In the genomic region with DNA sequence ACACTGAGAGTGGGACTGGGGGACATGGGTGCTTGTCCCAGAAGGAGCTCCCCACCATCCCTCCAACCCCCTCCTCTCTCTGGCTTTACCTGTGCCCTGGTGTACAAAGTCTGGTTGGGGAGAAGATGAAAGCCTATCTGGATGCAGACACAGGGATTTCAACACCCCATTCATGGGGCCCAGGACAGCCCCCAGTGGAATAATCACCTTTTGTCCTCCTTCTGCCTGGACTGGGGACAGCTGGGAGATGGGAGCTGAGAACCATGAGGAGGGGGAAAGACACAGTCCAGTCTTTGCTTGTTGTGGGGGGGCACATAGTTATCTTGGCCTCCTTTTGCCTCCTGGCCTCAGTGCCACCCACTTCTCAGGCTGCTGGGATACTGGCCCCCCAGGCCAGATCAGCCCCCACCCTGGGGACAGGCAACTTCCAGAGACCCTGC, we compare ENCODE assay signal across 1 cellular context.
A peak's percentile ranks its signal among the peaks of the same experiment; 100 is the strongest.
TF ChIP-seq lines count a peak whose summit lies in the region.

No MANE protein-coding gene starts in this region.

TF ChIP-seq in HepG2, 621 proteins besides CTCF, POLR2A, EP300 and RAD21 (continued from another document):
- TF ChIP-seq TAF15 (IDR thresholded peaks at IDR 0.05; ENCODE audit: low read depth, low read length, poor library complexity, severe bottlenecking) (no peak), NFYC (CRISPR knock-in tag; IDR thresholded peaks at IDR 0.05) (no peak), SMAD1 (CRISPR knock-in tag; IDR thresholded peaks at IDR 0.05; ENCODE audit: borderline replicate concordance, low read depth) (no peak), NR1H2 (CRISPR knock-in tag; IDR thresholded peaks at IDR 0.05; ENCODE audit: borderline replicate concordance, low read depth) (no peak), CCAR2 (optimal IDR thresholded peaks at IDR 0.05; ENCODE audit: low read depth, low read length) (no peak), KDM3A (CRISPR knock-in tag; IDR thresholded peaks at IDR 0.05; ENCODE audit: low read depth) (no peak), ZEB1 (IDR thresholded peaks at IDR 0.05; ENCODE audit: insufficient replicate concordance, low read depth) (peak; percentile 80), JUNB (CRISPR knock-in tag; IDR thresholded peaks at IDR 0.05; ENCODE audit: borderline replicate concordance) (no peak), ASH2L (IDR thresholded peaks at IDR 0.05; ENCODE audit: insufficient read length, low read depth, low read length) (no peak), ZNF234 (CRISPR knock-in tag; conservative IDR thresholded peaks at IDR 0.05) (no peak), TEAD3 (CRISPR knock-in tag; optimal IDR thresholded peaks at IDR 0.05; ENCODE audit: borderline replicate concordance) (no peak), ZNF777 (CRISPR knock-in tag; IDR thresholded peaks at IDR 0.05) (no peak), ZNF292 (CRISPR knock-in tag; IDR thresholded peaks at IDR 0.05; ENCODE audit: borderline replicate concordance, low read depth) (0 out of 2 replicates have a peak, but pooled peaks have one; percentile 31), ZNF205 (CRISPR knock-in tag; IDR thresholded peaks at IDR 0.05) (no peak), NONO (IDR thresholded peaks at IDR 0.05) (no peak), NONO (CRISPR knock-in tag; conservative IDR thresholded peaks at IDR 0.05) (peak; percentile 34; the same call in 1 of the 2 replicates), ZSCAN20 (CRISPR knock-in tag; IDR thresholded peaks at IDR 0.05; ENCODE audit: borderline replicate concordance) (no peak), RBFOX2 (IDR thresholded peaks at IDR 0.05; ENCODE audit: low read depth, low read length) (peak; percentile 40; the same call in 1 of the 2 replicates), ZNF775 (CRISPR knock-in tag; IDR thresholded peaks at IDR 0.05; ENCODE audit: borderline replicate concordance) (no peak), ZFP36L1 (CRISPR knock-in tag; IDR thresholded peaks at IDR 0.05) (no peak), ERF (CRISPR knock-in tag; IDR thresholded peaks at IDR 0.05) (no peak), SOX6 (IDR thresholded peaks at IDR 0.05) (no peak), SOX6 (CRISPR knock-in tag; IDR thresholded peaks at IDR 0.05) (peak; percentile 94), HMGA1 (CRISPR knock-in tag; conservative IDR thresholded peaks at IDR 0.05) (no peak), ZNF737 (CRISPR knock-in tag; IDR thresholded peaks at IDR 0.05; ENCODE audit: borderline replicate concordance) (no peak), TCF7L2 (IDR thresholded peaks at IDR 0.05; ENCODE audit: low read depth, low read length) (peak; percentile 27; the same call in 1 of the 2 replicates), ZNF883 (CRISPR knock-in tag; IDR thresholded peaks at IDR 0.05; ENCODE audit: not compliant biosample characterization) (no peak), ZNF713 (CRISPR knock-in tag; IDR thresholded peaks at IDR 0.05) (no peak), KDM5B (CRISPR knock-in tag; IDR thresholded peaks at IDR 0.05; ENCODE audit: borderline replicate concordance) (0 out of 2 replicates have a peak, but pooled peaks have one; percentile 47), ZNF230 (CRISPR knock-in tag; IDR thresholded peaks at IDR 0.05) (no peak), ZNF160 (CRISPR knock-in tag; IDR thresholded peaks at IDR 0.05) (no peak), TRIM24 (CRISPR knock-in tag; IDR thresholded peaks at IDR 0.05) (peak; percentile 20; the same call in 1 of the 2 replicates), SOX13 (IDR thresholded peaks at IDR 0.05) (peak; percentile 62; the same call in 1 of the 2 replicates), SOX13 (CRISPR knock-in tag; conservative IDR thresholded peaks at IDR 0.05 in 1 of 2, IDR thresholded peaks at IDR 0.05 in 1 of 2) (peak in 1 of 2 experiments; percentile 91; a peak in 2 of 4 replicates)
- TF ChIP-seq, protein P1, sequence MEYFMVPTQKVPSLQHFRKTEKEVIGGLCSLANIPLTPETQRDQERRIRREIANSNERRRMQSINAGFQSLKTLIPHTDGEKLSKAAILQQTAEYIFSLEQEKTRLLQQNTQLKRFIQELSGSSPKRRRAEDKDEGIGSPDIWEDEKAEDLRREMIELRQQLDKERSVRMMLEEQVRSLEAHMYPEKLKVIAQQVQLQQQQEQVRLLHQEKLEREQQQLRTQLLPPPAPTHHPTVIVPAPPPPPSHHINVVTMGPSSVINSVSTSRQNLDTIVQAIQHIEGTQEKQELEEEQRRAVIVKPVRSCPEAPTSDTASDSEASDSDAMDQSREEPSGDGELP (IDR thresholded peaks at IDR 0.05; ENCODE audit: borderline replicate concordance, low read depth) = peak; percentile 55
- TF ChIP-seq, protein P2, sequence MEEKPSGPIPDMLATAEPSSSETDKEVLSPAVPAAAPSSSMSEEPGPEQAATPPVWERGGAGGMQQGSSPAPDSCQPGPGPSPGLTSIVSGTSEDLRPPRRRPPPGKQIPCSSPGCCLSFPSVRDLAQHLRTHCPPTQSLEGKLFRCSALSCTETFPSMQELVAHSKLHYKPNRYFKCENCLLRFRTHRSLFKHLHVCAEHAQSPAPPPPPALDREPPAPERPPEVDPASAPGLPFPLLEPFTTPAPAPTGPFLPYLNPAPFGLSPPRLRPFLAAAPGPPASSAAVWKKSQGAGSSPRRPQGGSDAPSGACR (CRISPR knock-in tag; IDR thresholded peaks at IDR 0.05) = no peak
- TF ChIP-seq, protein P3, sequence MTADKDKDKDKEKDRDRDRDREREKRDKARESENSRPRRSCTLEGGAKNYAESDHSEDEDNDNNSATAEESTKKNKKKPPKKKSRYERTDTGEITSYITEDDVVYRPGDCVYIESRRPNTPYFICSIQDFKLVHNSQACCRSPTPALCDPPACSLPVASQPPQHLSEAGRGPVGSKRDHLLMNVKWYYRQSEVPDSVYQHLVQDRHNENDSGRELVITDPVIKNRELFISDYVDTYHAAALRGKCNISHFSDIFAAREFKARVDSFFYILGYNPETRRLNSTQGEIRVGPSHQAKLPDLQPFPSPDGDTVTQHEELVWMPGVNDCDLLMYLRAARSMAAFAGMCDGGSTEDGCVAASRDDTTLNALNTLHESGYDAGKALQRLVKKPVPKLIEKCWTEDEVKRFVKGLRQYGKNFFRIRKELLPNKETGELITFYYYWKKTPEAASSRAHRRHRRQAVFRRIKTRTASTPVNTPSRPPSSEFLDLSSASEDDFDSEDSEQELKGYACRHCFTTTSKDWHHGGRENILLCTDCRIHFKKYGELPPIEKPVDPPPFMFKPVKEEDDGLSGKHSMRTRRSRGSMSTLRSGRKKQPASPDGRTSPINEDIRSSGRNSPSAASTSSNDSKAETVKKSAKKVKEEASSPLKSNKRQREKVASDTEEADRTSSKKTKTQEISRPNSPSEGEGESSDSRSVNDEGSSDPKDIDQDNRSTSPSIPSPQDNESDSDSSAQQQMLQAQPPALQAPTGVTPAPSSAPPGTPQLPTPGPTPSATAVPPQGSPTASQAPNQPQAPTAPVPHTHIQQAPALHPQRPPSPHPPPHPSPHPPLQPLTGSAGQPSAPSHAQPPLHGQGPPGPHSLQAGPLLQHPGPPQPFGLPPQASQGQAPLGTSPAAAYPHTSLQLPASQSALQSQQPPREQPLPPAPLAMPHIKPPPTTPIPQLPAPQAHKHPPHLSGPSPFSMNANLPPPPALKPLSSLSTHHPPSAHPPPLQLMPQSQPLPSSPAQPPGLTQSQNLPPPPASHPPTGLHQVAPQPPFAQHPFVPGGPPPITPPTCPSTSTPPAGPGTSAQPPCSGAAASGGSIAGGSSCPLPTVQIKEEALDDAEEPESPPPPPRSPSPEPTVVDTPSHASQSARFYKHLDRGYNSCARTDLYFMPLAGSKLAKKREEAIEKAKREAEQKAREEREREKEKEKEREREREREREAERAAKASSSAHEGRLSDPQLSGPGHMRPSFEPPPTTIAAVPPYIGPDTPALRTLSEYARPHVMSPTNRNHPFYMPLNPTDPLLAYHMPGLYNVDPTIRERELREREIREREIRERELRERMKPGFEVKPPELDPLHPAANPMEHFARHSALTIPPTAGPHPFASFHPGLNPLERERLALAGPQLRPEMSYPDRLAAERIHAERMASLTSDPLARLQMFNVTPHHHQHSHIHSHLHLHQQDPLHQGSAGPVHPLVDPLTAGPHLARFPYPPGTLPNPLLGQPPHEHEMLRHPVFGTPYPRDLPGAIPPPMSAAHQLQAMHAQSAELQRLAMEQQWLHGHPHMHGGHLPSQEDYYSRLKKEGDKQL (CRISPR knock-in tag; IDR thresholded peaks at IDR 0.05; ENCODE audit: low read depth) = no peak
- TF ChIP-seq, protein P4, sequence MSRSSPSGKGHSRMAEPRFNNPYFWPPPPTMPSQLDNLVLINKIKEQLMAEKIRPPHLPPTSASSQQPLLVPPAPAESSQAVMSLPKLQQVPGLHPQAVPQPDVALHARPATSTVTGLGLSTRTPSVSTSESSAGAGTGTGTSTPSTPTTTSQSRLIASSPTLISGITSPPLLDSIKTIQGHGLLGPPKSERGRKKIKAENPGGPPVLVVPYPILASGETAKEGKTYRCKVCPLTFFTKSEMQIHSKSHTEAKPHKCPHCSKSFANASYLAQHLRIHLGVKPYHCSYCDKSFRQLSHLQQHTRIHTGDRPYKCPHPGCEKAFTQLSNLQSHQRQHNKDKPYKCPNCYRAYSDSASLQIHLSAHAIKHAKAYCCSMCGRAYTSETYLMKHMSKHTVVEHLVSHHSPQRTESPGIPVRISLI (CRISPR knock-in tag; IDR thresholded peaks at IDR 0.05; ENCODE audit: borderline replicate concordance) = no peak
- TF ChIP-seq, protein P5, sequence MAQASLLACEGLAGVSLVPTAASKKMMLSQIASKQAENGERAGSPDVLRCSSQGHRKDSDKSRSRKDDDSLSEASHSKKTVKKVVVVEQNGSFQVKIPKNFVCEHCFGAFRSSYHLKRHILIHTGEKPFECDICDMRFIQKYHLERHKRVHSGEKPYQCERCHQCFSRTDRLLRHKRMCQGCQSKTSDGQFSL (CRISPR knock-in tag; IDR thresholded peaks at IDR 0.05) = peak; percentile 84; the same call in 1 of the 2 replicates
- TF ChIP-seq, protein P6, sequence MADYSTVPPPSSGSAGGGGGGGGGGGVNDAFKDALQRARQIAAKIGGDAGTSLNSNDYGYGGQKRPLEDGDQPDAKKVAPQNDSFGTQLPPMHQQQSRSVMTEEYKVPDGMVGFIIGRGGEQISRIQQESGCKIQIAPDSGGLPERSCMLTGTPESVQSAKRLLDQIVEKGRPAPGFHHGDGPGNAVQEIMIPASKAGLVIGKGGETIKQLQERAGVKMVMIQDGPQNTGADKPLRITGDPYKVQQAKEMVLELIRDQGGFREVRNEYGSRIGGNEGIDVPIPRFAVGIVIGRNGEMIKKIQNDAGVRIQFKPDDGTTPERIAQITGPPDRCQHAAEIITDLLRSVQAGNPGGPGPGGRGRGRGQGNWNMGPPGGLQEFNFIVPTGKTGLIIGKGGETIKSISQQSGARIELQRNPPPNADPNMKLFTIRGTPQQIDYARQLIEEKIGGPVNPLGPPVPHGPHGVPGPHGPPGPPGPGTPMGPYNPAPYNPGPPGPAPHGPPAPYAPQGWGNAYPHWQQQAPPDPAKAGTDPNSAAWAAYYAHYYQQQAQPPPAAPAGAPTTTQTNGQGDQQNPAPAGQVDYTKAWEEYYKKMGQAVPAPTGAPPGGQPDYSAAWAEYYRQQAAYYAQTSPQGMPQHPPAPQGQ (CRISPR knock-in tag; IDR thresholded peaks at IDR 0.05; ENCODE audit: borderline replicate concordance) = no peak
- TF ChIP-seq, protein P7, sequence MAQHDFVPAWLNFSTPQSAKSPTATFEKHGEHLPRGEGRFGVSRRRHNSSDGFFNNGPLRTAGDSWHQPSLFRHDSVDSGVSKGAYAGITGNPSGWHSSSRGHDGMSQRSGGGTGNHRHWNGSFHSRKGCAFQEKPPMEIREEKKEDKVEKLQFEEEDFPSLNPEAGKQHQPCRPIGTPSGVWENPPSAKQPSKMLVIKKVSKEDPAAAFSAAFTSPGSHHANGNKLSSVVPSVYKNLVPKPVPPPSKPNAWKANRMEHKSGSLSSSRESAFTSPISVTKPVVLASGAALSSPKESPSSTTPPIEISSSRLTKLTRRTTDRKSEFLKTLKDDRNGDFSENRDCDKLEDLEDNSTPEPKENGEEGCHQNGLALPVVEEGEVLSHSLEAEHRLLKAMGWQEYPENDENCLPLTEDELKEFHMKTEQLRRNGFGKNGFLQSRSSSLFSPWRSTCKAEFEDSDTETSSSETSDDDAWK (CRISPR knock-in tag; IDR thresholded peaks at IDR 0.05) = no peak
TF ChIP-seq in HepG2: peak in this region for 61.
